In the genomic region with DNA sequence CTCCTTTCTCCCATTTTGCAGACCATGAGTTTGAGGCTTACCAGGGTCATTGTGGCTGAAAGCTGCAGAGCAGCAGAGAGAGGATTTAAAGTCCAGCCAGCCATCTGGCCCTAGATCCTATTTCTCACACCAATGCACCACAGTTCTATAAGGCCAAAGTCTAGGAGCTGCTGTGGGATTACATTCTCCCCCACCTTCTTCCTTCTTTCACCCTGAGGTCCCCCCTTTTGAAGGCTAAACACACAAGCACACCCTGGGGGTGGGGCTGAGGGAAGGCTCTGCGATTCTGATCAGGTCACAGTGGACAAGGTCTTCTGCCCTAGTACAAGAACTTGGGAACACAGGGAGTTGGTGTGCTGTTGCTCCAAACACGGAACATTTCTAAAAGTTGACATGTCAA, we compare ENCODE assay signal across 31 cellular contexts.
"Had no signal": no experiment of that assay in that cellular context is flagged by ENCODE, and none has a peak within 500 bp of the region (broad histone marks: within the 10 kb centered on the region; RNA-seq: fewer than 3 reads in every experiment).

No MANE protein-coding gene starts in this region.

- H3K27ac ChIP-seq: PC-9, RWPE1, SJCRH30, SK-N-MC had no signal

- H3K4me2 ChIP-seq: PC-9 had no signal

- H3K27me3 ChIP-seq: MG63, SJCRH30 had no signal

- H3K36me3 ChIP-seq: MG63, SJCRH30 had no signal

- H3K9me3 ChIP-seq: MG63, SJCRH30 had no signal

- H3K4me3 ChIP-seq: MG63, PC-9, SJCRH30, SK-N-MC had no signal

- H3K4me1 ChIP-seq: SJCRH30 had no signal

- H2AFZ ChIP-seq: PC-9 had no signal

- DNase-seq: Kasumi-1, KG1, MG63, NCI-H1048, NCI-H1092 treated with DMSO at 0.1 percent for 48 hours, NCI-H1105 treated with DMSO at 0.1 percent for 48 hours, NCI-H1417, NCI-H1436, NCI-H146, NCI-H1694, NCI-H187, NCI-H1930, NCI-H2029 treated with DMSO at 0.1 percent for 48 hours, NCI-H2081 treated with DMSO at 0.1 percent for 48 hours, NCI-H2107, NCI-H2171, NCI-H226, NCI-H446 treated with DMSO at 0.1 percent for 48 hours, NCI-H510A, NCI-H524, NCI-H526, NCI-H69, NCI-H748 treated with DMSO at 0.1 percent for 48 hours, NCI-H82, PC-9, SHP77, SIG-M5, SJCRH30, SW 1271 had no signal
